ENCODE assay signal across 8 cellular contexts in the genomic region with DNA sequence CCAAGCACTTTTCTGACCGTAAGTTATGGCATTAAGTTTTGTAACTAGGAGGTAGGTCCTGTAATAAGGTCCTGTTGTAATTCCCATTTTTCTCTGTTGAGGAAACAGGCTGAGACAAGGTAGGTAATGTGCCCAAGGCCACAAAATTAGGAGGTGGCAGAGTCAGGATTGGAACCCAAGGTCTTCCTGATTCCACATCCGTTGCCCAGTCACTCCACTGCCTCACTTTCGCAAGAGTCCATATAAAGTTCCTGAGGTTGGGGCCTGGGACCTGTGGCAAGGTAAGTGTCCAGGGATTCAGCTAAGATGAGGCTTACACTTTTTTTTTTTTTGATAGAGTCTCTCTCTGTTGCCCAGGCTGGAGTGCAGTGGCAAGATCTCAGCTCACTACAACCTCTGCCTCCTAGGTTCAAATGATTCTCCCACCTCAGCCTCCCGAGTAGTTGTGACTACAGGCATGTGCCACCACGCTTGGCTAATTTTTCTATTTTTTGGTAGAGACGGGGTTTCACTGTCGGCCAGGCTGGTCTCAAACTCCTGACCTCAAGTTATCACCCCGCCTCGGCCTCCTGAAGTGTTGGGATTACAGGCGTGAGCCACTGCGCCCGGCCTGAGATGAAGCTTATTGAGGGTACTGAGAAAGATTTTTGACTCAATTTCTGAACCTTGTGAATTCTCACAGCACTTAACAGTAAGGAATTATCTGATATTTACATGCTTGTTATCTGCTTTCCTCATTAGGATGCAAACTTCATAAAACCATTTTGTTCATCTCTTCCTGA. TPM values are rescaled to one million over a fixed set of nuclear protein-coding genes. Genes with fewer than 3 reads are reported as not detected.
DNase-seq lines count a peak whose midpoint lies in the region; ATAC-seq, FAIRE-seq and TF ChIP-seq lines count a peak whose summit lies in the region.

No MANE protein-coding gene starts in this region.

- no peak for FAIRE-seq in pancreas (lab: Jason Lieb, UNC)

- 67 to 78% methylated on average over 12 of the region's 12 CpGs for WGBS in pancreas, 2 donors

- POLR2A ChIA-PET in CD4-positive, alpha-beta T cell (lab: Charles Lee) = interaction anchor here (0.9 kb wide), 1 partner anchor 30 kb away, joined by 3 read pairs; no protein-coding TSS in a partner anchor
- POLR2A ChIA-PET in Panc1 (lab: Charles Lee) = interaction anchor here (0.7 to 0.8 kb wide), 2 partner anchors 19 to 438 kb away, joined by 3 to 4 read pairs; no protein-coding TSS in a partner anchor

- no peak for ATAC-seq in CD4-positive, alpha-beta T cell (ENCODE audit: poor library complexity)
- ATAC-seq in Panc1 (no peak), pancreas (no peak), GM21825 (IDR thresholded peaks at IDR 0.05; ENCODE audit: unreplicated experiment) (no peak)
- ATAC-seq in effector memory CD8-positive, alpha-beta T cell (replicated peaks) = no peak

- TF ChIP-seq CTCF in CD4-positive, alpha-beta T cell (IDR thresholded peaks at IDR 0.05) = no peak
- TF ChIP-seq CTCF in Panc1 (IDR thresholded peaks at IDR 0.05) (no peak), pancreas (IDR thresholded peaks at IDR 0.05) (no peak)

- H3K27me3 ChIP-seq in CD4-positive, alpha-beta T cell (ENCODE audit: control insufficient read depth, insufficient read depth, low read length) = no peaks in the 10 kb centered on the region
- no peaks in the 10 kb centered on the region for H3K27me3 ChIP-seq in Panc1 (ENCODE audit: control insufficient read depth, insufficient read depth, low read length)
- H3K27me3 ChIP-seq in pancreas = no peaks in the 10 kb centered on the region

- CTCF ChIA-PET in CD4-positive, alpha-beta T cell (lab: Charles Lee) = interaction anchor here (1.5 to 1.7 kb wide), 3 partner anchors 13 to 200 kb away, joined by 3 to 4 read pairs (median 4); no protein-coding TSS in a partner anchor
- CTCF ChIA-PET in Panc1 (lab: Charles Lee) = interaction anchor here (0.6 to 1.6 kb wide), 4 partner anchors 16 to 1750 kb away, joined by 3 to 5 read pairs (median 3); no protein-coding TSS in a partner anchor

- H3K27ac ChIP-seq in CD4-positive, alpha-beta T cell (ENCODE audit: low read depth, low read length) = peak overlapping the region; percentile 22
- H3K27ac ChIP-seq in Panc1 (ENCODE audit: low read length) (peak overlapping the region; percentile 95), pancreas (peak overlapping the region in 3 of 4 donors; percentile 46 to 73 (median 68))

- H3K4me3 Mint-ChIP-seq in CD4-positive, alpha-beta T cell = peak overlapping the region; percentile 46
- H3K4me3 Mint-ChIP-seq in effector memory CD8-positive, alpha-beta T cell = peak overlapping the region; percentile 75 to 77

- TSS peak; percentile 98 for BruUV-seq in Panc1 (replicated peaks; lab: Mats Ljungman, UMichigan)

- no peak for DNase-seq in CD4-positive, alpha-beta T cell
- no peak for DNase-seq in Panc1 (ENCODE audit: low read depth, low spot score)
- no peak for DNase-seq in effector memory CD8-positive, alpha-beta T cell
- DNase-seq in pancreas = no peak
- no peak for DNase-seq in NCI-H146 (lab: John Stamatoyannopoulos, UW)
- DNase-seq in activated gamma-delta T cell (lab: John Stamatoyannopoulos, UW) = no peak
- DNase-seq in cortex of kidney (lab: John Stamatoyannopoulos, UW) = no peak

- H3K36me3 ChIP-seq in Panc1 (ENCODE audit: control insufficient read depth, insufficient read depth, low read length) = no peaks in the 10 kb centered on the region
- H3K36me3 ChIP-seq in pancreas = no peaks in the 10 kb centered on the region

- H3K4me1 Mint-ChIP-seq in CD4-positive, alpha-beta T cell (ENCODE audit: low read depth) = peaks cover 26% of the 10 kb centered on the region
- H3K4me1 Mint-ChIP-seq in effector memory CD8-positive, alpha-beta T cell (ENCODE audit: low read depth in 2 of 2) = peaks cover 10 to 24% of the 10 kb centered on the region in 2 donors

- no peaks in the 10 kb centered on the region for H3K9me3 ChIP-seq in CD4-positive, alpha-beta T cell (ENCODE audit: control insufficient read depth, low read length)
- H3K9me3 ChIP-seq in Panc1 (ENCODE audit: control insufficient read depth, insufficient read depth, low read depth, low read length) (no peaks in the 10 kb centered on the region), pancreas (no peaks in the 10 kb centered on the region)

- intact Hi-C loops in CD4-positive, alpha-beta T cell (cut with DNase I, micrococcal nuclease) = loop anchor here in 1 of 2 experiments (2.0 to 10.0 kb wide), 3 partner anchors 200 to 810 kb away; no protein-coding TSS in a partner anchor
- intact Hi-C loops in Panc1 (cut with micrococcal nuclease; ENCODE audit: unreplicated experiment) = no loop called here
- intact Hi-C loops in pancreas (cut with DNase I) = no loop called here

- peak overlapping the region; percentile 83 for H3K27ac Mint-ChIP-seq in CD4-positive, alpha-beta T cell
- peak overlapping the region; percentile 89 for H3K27ac Mint-ChIP-seq in effector memory CD8-positive, alpha-beta T cell

- H3K4me3 ChIP-seq in Panc1 (ENCODE audit: low read depth in 2 of 2, low read length in 2 of 2) (peak overlapping the region in 1 of 2 experiments; percentile 44; a peak in 2 of 4 replicates), pancreas (no peak overlapping the region)

- H3K4me1 ChIP-seq in Panc1 (ENCODE audit: control insufficient read depth, insufficient read depth, low read length) (peaks cover 35% of the 10 kb centered on the region), pancreas (peaks cover 0 to 9% (median 0%) of the 10 kb centered on the region in 3 donors)

- H3K27me3 Mint-ChIP-seq in CD4-positive, alpha-beta T cell = no peaks in the 10 kb centered on the region
- H3K27me3 Mint-ChIP-seq in effector memory CD8-positive, alpha-beta T cell = no peaks in the 10 kb centered on the region

- peaks cover 10% of the 10 kb centered on the region for H3K36me3 Mint-ChIP-seq in CD4-positive, alpha-beta T cell (ENCODE audit: low read depth)
- peaks cover 23% of the 10 kb centered on the region for H3K36me3 Mint-ChIP-seq in effector memory CD8-positive, alpha-beta T cell (ENCODE audit: insufficient read depth)

- no peaks in the 10 kb centered on the region for H3K9me3 Mint-ChIP-seq in CD4-positive, alpha-beta T cell
- no peaks in the 10 kb centered on the region for H3K9me3 Mint-ChIP-seq in effector memory CD8-positive, alpha-beta T cell

- in situ Hi-C loops in Panc1 (cut with HindIII; ENCODE audit: low pct_unique_long_range_greater_than_20kb, low sequenced_read_pairs) = no loop called here

RNA-seq across cellular contexts. Expression of gene GNA12, which starts 20.3 kb away (rescaled TPM):
- total RNA-seq in CD4-positive, alpha-beta T cell = 10 to 100 TPM; 16.0 to 16.1 TPM
- total RNA-seq in Panc1 (2021; ENCODE audit: unreplicated experiment) (139 TPM), pancreas (10 to 100 TPM; 11.4 to 23.0 (median 18.5) TPM)
- polyA plus RNA-seq in Panc1 (2012; ENCODE audit: insufficient read length) = 170 TPM
- polyA plus RNA-seq in pancreas = 10 to 100 TPM in 1 of 2 donors, 1 to 10 TPM in 1; 7.5 to 12.2 TPM

Comparison
In these comparisons a context has a peak if more than half of its experiments do, and no peak if none do; other contexts are left out.
1. H3K27ac ChIP-seq: peak in every context shown above with its lines; median percentile 95 in Panc1; 68 in pancreas; 22 in CD4-positive, alpha-beta T cell.